In genomic region chr17:251531-251930, GRCh38 we compare ENCODE assay signal across 17 cellular contexts.
"Had no signal": no experiment of that assay in that cellular context is flagged by ENCODE, and none has a peak within 500 bp of the region (broad histone marks: within the 10 kb centered on the region; RNA-seq: fewer than 3 reads in every experiment).

No MANE protein-coding gene starts in this region.

- H3K4me1 ChIP-seq: esophagus muscularis mucosa, neural progenitor cell, SJSA1, testis had no signal

- H3K27me3 Mint-ChIP-seq: activated CD8-positive, alpha-beta T cell treated with anti-CD3 and anti-CD28 coated beads for 36 hours; activated T-helper 17 cell treated with anti-CD3 and anti-CD28 coated beads, Interleukin-2, amount 50 U/mL, for 72 hours; progenitor cell of endocrine pancreas; stimulated activated naive CD8-positive, alpha-beta T cell treated with anti-CD3 and anti-CD28 coated beads, Interleukin-15, Interleukin-2, amounts not matched to agents 100 ng/mL and 50 ng/mL, for 24 hours had no signal

- H3K9me3 ChIP-seq: esophagus muscularis mucosa, SJSA1, testis had no signal

- DNase-seq: activated CD8-positive, alpha-beta T cell treated with anti-CD3 and anti-CD28 coated beads for 36 hours; activated naive CD4-positive, alpha-beta T cell treated with anti-CD3 and anti-CD28 coated beads, Interleukin-2, amount 50 U/mL, for 16 hours; amygdala; immature natural killer cell; left colon; mesendoderm; stimulated activated CD4-positive, alpha-beta T cell treated with anti-CD3 and anti-CD28 coated beads, Interleukin-4, amount 100 ng/mL, for 1 hour; stimulated activated CD8-positive, alpha-beta memory T cell treated with anti-CD3 and anti-CD28 coated beads, Interleukin-4, amount 100 ng/mL, for 48 hours; SW 1271; testis had no signal

- H3K27ac ChIP-seq: esophagus muscularis mucosa, neural progenitor cell, SJSA1, testis had no signal

- H3K4me3 ChIP-seq: esophagus muscularis mucosa, neural progenitor cell, SJSA1, testis had no signal

- H3K4me1 Mint-ChIP-seq: activated T-helper 17 cell treated with anti-CD3 and anti-CD28 coated beads, Interleukin-2, amount 50 U/mL, for 72 hours; immature natural killer cell; neural progenitor cell had no signal

- H3K9me3 Mint-ChIP-seq: activated CD8-positive, alpha-beta T cell treated with anti-CD3 and anti-CD28 coated beads for 36 hours; activated T-helper 17 cell treated with anti-CD3 and anti-CD28 coated beads, Interleukin-2, amount 50 U/mL, for 72 hours; immature natural killer cell; neural progenitor cell; stimulated activated naive CD8-positive, alpha-beta T cell treated with anti-CD3 and anti-CD28 coated beads, Interleukin-15, Interleukin-2, amounts not matched to agents 100 ng/mL and 50 ng/mL, for 24 hours; T-helper 2 cell treated with Interferon-gamma antibody and Interleukin-4, amounts not matched to agents 5 μg/mL and 100 μg/mL, for 36 hours had no signal

- H3K9ac ChIP-seq: neural progenitor cell had no signal

- H3K4me3 Mint-ChIP-seq: activated CD8-positive, alpha-beta T cell treated with anti-CD3 and anti-CD28 coated beads for 36 hours; activated T-helper 17 cell treated with anti-CD3 and anti-CD28 coated beads, Interleukin-2, amount 50 U/mL, for 72 hours; immature natural killer cell; neural progenitor cell; stimulated activated naive CD8-positive, alpha-beta T cell treated with anti-CD3 and anti-CD28 coated beads, Interleukin-15, Interleukin-2, amounts not matched to agents 100 ng/mL and 50 ng/mL, for 24 hours; T-helper 2 cell treated with Interferon-gamma antibody and Interleukin-4, amounts not matched to agents 5 μg/mL and 100 μg/mL, for 36 hours had no signal

- H3K27ac Mint-ChIP-seq: activated CD8-positive, alpha-beta T cell treated with anti-CD3 and anti-CD28 coated beads for 36 hours; activated T-helper 17 cell treated with anti-CD3 and anti-CD28 coated beads, Interleukin-2, amount 50 U/mL, for 72 hours; immature natural killer cell; neural progenitor cell; progenitor cell of endocrine pancreas; stimulated activated naive CD8-positive, alpha-beta T cell treated with anti-CD3 and anti-CD28 coated beads, Interleukin-15, Interleukin-2, amounts not matched to agents 100 ng/mL and 50 ng/mL, for 24 hours; T-helper 2 cell treated with Interferon-gamma antibody and Interleukin-4, amounts not matched to agents 5 μg/mL and 100 μg/mL, for 36 hours had no signal

- H3K36me3 ChIP-seq: neural progenitor cell, SJSA1 had no signal

- H3K27me3 ChIP-seq: esophagus muscularis mucosa, neural progenitor cell, SJSA1, testis had no signal

- ATAC-seq: activated CD8-positive, alpha-beta T cell treated with anti-CD3 and anti-CD28 coated beads for 36 hours; activated T-helper 17 cell treated with anti-CD3 and anti-CD28 coated beads, Interleukin-2, amount 50 U/mL, for 72 hours; left colon had no signal

- H3K36me3 Mint-ChIP-seq: immature natural killer cell, neural progenitor cell had no signal
